Comparison of ENCODE assay signal across 22 cellular contexts in the genomic region with DNA sequence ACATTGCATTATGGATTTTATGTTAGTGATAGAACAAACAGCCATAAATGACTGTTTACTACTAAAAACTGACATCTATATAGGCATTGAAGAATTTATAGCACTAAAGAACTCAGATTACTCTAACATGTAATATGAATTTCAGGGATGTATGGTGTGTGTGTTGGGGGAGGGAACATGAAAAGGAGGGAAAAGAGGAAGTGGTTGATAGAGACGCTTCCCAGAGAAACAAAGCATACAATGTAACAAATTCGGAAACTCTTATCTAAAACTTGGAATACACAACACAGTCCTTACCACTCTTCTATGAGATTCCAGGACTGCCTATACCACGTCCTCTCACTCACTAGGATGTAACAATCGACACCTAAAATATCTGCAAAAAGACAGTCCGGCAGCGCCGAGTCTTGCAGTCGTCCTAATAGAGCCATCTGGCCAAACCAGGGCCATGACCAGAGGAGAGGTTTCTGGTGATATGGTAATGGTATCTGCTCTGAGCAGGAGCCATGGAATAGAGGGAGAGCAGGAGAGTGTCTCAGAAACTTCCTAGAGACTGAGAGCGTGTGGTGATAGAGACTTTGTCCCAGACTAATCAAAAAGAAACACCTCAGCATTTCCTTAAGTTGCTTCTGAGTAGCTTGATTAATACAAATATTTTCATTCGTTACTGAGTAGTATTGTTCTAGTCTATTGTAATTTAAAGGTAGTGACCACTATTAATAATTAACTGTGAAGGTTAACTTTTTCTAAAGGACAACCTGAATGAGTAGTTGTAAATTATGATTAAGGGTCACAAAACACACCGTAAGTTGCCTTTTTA.
DNase-seq lines count a peak whose midpoint lies in the region; ATAC-seq, FAIRE-seq and TF ChIP-seq lines count a peak whose summit lies in the region.
"Had no signal": no experiment of that assay in that cellular context is flagged by ENCODE, and none has a peak within 500 bp of the region (broad histone marks: within the 10 kb centered on the region; RNA-seq: fewer than 3 reads in every experiment).

No MANE protein-coding gene starts in this region.

- H3K79me2 ChIP-seq in K562 (ENCODE audit: control insufficient read depth, insufficient read depth, low read length): no peaks in the 10 kb centered on the region

- H3K9me1 ChIP-seq in K562 (ENCODE audit: control insufficient read depth, insufficient read depth, low read length): no peaks in the 10 kb centered on the region

- no peak for TF ChIP-seq CTCF in K562 (IDR thresholded peaks at IDR 0.05 in 2 of 3, conservative IDR thresholded peaks at IDR 0.05 in 1 of 3; ENCODE audit: insufficient read depth in 2 of 3, low read depth in 1 of 3, low read length in 3 of 3)
- no peak for TF ChIP-seq CTCF in neural crest cell (conservative IDR thresholded peaks at IDR 0.05)

- peak overlapping the region; percentile 60 for H3K4me2 ChIP-seq in K562 (ENCODE audit: insufficient read depth, low read length)
- H3K4me2 ChIP-seq: KMS-11 had no signal

- H3K4me3 ChIP-seq in K562 (no peak overlapping the region), small intestine (ENCODE audit: low read depth in 1 of 2, low read length in 2 of 2) (no peak overlapping the region)
- no peak overlapping the region for H3K4me3 ChIP-seq in effector memory CD4-positive, alpha-beta T cell (ENCODE audit: insufficient read depth, low read depth, low read length, poor library complexity, severe bottlenecking)
- H3K4me3 ChIP-seq: HAP-1 had no signal

- H3K27me3 ChIP-seq in K562 (ENCODE audit: control insufficient read depth in 2 of 2, insufficient read depth in 2 of 2, low read length in 2 of 2): no peaks in the 10 kb centered on the region
- no peaks in the 10 kb centered on the region for H3K27me3 ChIP-seq in small intestine (ENCODE audit: control insufficient read depth in 2 of 2, insufficient read depth in 2 of 2, low read length in 2 of 2)
- no peaks in the 10 kb centered on the region for H3K27me3 ChIP-seq in effector memory CD4-positive, alpha-beta T cell (replicated peaks; ENCODE audit: control insufficient read depth, insufficient read depth, low read length, poor library complexity, severe bottlenecking)
- H3K27me3 ChIP-seq: BE2C had no signal

- in situ Hi-C loops in KBM-7 (cut with MboI; ENCODE audit: low pct_unique_long_range_greater_than_20kb, low sequenced_read_pairs): no loop called here
- in situ Hi-C loops in K562 (cut with MboI): no loop called here

- POLR2A ChIA-PET in K562 (lab: Yijun Ruan, JAX): no interaction called here

- WGBS in K562 (ENCODE audit: insufficient coverage, low coverage, missing lambda C conversion rate): 32% methylated on average over 11 of the region's 11 CpGs
- WGBS in small intestine, 3 donors: 21 to 80% (median 44%) methylated on average over 11 of the region's 11 CpGs

- H3K9me3 ChIP-seq in K562 (replicated peaks; ENCODE audit: control insufficient read depth, insufficient read depth, low read depth, low read length): no peaks in the 10 kb centered on the region; the same call in 1 of the 2 replicates
- H3K9me3 ChIP-seq in small intestine (ENCODE audit: control insufficient read depth, low read depth): no peaks in the 10 kb centered on the region
- H3K9me3 ChIP-seq in effector memory CD4-positive, alpha-beta T cell (ENCODE audit: control insufficient read depth, low read length): no peaks in the 10 kb centered on the region
- H3K9me3 ChIP-seq: BE2C, Caco-2, HAP-1 had no signal

- no peak for FAIRE-seq in K562 (lab: Jason Lieb, UNC)
- FAIRE-seq in small intestine (lab: Jason Lieb, UNC): no peak
- FAIRE-seq: A204.1, D721Med, G401.6, GM12892, GM18507, H1, HTR-8/SVneo had no signal

- no peaks in the 10 kb centered on the region for H3K9me3 Mint-ChIP-seq in neural crest cell

- DNase-seq in KBM-7: peak; percentile 57
- DNase-seq in K562 (ENCODE audit: extremely low read depth in 1 of 4, low spot score in 3 of 4): no peak
- no peak for DNase-seq in neural crest cell (ENCODE audit: low read depth, low spot score)
- DNase-seq in small intestine: peak; percentile 79
- DNase-seq in effector memory CD4-positive, alpha-beta T cell: no peak
- no peak for DNase-seq in NCI-H2029 treated with DMSO at 0.1 percent for 48 hours (lab: John Stamatoyannopoulos, UW)
- DNase-seq: ACHN; BE2C; C1 segment of cervical spinal cord; Caco-2; CD4-positive, CD25-positive, alpha-beta regulatory T cell had no signal

- H3K4me1 ChIP-seq in K562 (replicated peaks in 1 of 2; ENCODE audit: control insufficient read depth in 2 of 2, insufficient read depth in 2 of 2, low read length in 2 of 2) (peaks cover 0 to 7% of the 10 kb centered on the region in 2 experiments), small intestine (ENCODE audit: control insufficient read depth in 2 of 2, insufficient read depth in 1 of 2, low read depth in 1 of 2, low read length in 1 of 2) (peaks cover 0 to 2% of the 10 kb centered on the region in 2 donors)
- no peaks in the 10 kb centered on the region for H3K4me1 ChIP-seq in effector memory CD4-positive, alpha-beta T cell (ENCODE audit: control insufficient read depth, insufficient read depth, low read length, poor library complexity, severe bottlenecking)
- H3K4me1 ChIP-seq: BE2C, Caco-2, HAP-1 had no signal

- peaks cover 7% of the 10 kb centered on the region for H3K36me3 Mint-ChIP-seq in neural crest cell (ENCODE audit: low read depth)
- H3K36me3 Mint-ChIP-seq: CD4-positive, CD25-positive, alpha-beta regulatory T cell; IgD-negative memory B cell had no signal

- no peak for TF ChIP-seq EP300 in K562 (IDR thresholded peaks at IDR 0.05; ENCODE audit: low read length)

- peaks cover 26% of the 10 kb centered on the region for H3K4me1 Mint-ChIP-seq in neural crest cell
- H3K4me1 Mint-ChIP-seq: CD4-positive, CD25-positive, alpha-beta regulatory T cell had no signal

- no peak for TF ChIP-seq RAD21 in K562 (CRISPR knock-in tag; conservative IDR thresholded peaks at IDR 0.05 in 1 of 2, IDR thresholded peaks at IDR 0.05 in 1 of 2)

- H3K27ac Mint-ChIP-seq in neural crest cell (ENCODE audit: unreplicated experiment): peak overlapping the region; percentile 69
- H3K27ac Mint-ChIP-seq: CD4-positive, CD25-positive, alpha-beta regulatory T cell had no signal

- no peaks in the 10 kb centered on the region for H4K20me1 ChIP-seq in K562 (replicated peaks; ENCODE audit: control insufficient read depth, insufficient read depth, low read length)

- CTCF ChIA-PET in K562 (lab: Yijun Ruan, JAX; ENCODE audit: low intra/inter-chr PET ratio): no interaction called here

- BruUV-seq in K562 (replicated peaks; lab: Mats Ljungman, UMichigan): no TSS peak

- H3K36me3 ChIP-seq in K562 (ENCODE audit: control insufficient read depth, insufficient read depth, low read length) (no peaks in the 10 kb centered on the region), small intestine (ENCODE audit: control insufficient read depth in 2 of 2, insufficient read depth in 2 of 2, low read length in 2 of 2) (no peaks in the 10 kb centered on the region)
- no peaks in the 10 kb centered on the region for H3K36me3 ChIP-seq in effector memory CD4-positive, alpha-beta T cell (ENCODE audit: control insufficient read depth, insufficient read depth, low read length)
- H3K36me3 ChIP-seq: BE2C, HAP-1 had no signal

- intact Hi-C loops in K562 (cut with micrococcal nuclease): no loop called here

- TF ChIP-seq POLR2A in K562 (conservative IDR thresholded peaks at IDR 0.05): no peak

- peak overlapping the region; percentile 56 for H3K27ac ChIP-seq in K562 (ENCODE audit: extremely low read depth, low read depth, low read length)
- H3K27ac ChIP-seq in small intestine (ENCODE audit: low read depth in 1 of 2, low read length in 1 of 2): no peak overlapping the region
- H3K27ac ChIP-seq in effector memory CD4-positive, alpha-beta T cell (ENCODE audit: insufficient read depth, low read length, poor library complexity, severe bottlenecking): no peak overlapping the region
- H3K27ac ChIP-seq: KMS-11 had no signal

- no peaks in the 10 kb centered on the region for H3K27me3 Mint-ChIP-seq in neural crest cell (ENCODE audit: low read depth)
- H3K27me3 Mint-ChIP-seq: CD4-positive, CD25-positive, alpha-beta regulatory T cell; IgD-negative memory B cell had no signal

- no peak overlapping the region for H3K4me3 Mint-ChIP-seq in neural crest cell
- H3K4me3 Mint-ChIP-seq: CD4-positive, CD25-positive, alpha-beta regulatory T cell; IgD-negative memory B cell had no signal

- H2AFZ ChIP-seq in K562 (ENCODE audit: low read depth, low read length): peak overlapping the region; percentile 91

- H3K9ac ChIP-seq in K562 (ENCODE audit: insufficient read depth in 1 of 2, low read depth in 2 of 2, low read length in 2 of 2): peak overlapping the region; percentile 46 to 74; a peak in 2 of 4 replicates
- H3K9ac ChIP-seq: KMS-11 had no signal

- ATAC-seq in K562: peak; percentile 79
- no peak for ATAC-seq in HG03108 (IDR thresholded peaks at IDR 0.05; ENCODE audit: unreplicated experiment)

TF ChIP-seq in K562, 482 proteins besides CTCF, POLR2A, EP300 and RAD21 (continues in another document):
- TF ChIP-seq SIX5 (IDR thresholded peaks at IDR 0.05; ENCODE audit: borderline replicate concordance in 1 of 2, insufficient read depth in 1 of 2, low read depth in 1 of 2, low read length in 2 of 2): no peak
- TF ChIP-seq ZNF217 (CRISPR knock-in tag; IDR thresholded peaks at IDR 0.05): no peak
- TF ChIP-seq, protein P1, sequence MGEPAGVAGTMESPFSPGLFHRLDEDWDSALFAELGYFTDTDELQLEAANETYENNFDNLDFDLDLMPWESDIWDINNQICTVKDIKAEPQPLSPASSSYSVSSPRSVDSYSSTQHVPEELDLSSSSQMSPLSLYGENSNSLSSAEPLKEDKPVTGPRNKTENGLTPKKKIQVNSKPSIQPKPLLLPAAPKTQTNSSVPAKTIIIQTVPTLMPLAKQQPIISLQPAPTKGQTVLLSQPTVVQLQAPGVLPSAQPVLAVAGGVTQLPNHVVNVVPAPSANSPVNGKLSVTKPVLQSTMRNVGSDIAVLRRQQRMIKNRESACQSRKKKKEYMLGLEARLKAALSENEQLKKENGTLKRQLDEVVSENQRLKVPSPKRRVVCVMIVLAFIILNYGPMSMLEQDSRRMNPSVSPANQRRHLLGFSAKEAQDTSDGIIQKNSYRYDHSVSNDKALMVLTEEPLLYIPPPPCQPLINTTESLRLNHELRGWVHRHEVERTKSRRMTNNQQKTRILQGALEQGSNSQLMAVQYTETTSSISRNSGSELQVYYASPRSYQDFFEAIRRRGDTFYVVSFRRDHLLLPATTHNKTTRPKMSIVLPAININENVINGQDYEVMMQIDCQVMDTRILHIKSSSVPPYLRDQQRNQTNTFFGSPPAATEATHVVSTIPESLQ (CRISPR knock-in tag; IDR thresholded peaks at IDR 0.05): no peak
- TF ChIP-seq TRIM24 (IDR thresholded peaks at IDR 0.05): 0 out of 4 replicates have a peak, but pooled peaks of 1 of the 2 experiments have one; percentile 18
- TF ChIP-seq ZFP1 (CRISPR knock-in tag; IDR thresholded peaks at IDR 0.05): no peak
- TF ChIP-seq ZFP30 (CRISPR knock-in tag; IDR thresholded peaks at IDR 0.05; ENCODE audit: borderline replicate concordance): no peak
- TF ChIP-seq CHCHD3 (CRISPR knock-in tag; IDR thresholded peaks at IDR 0.05): no peak
- no peak for TF ChIP-seq PHF8 (IDR thresholded peaks at IDR 0.05; ENCODE audit: borderline replicate concordance, low read length)
- no peak for TF ChIP-seq CAMTA2 (CRISPR knock-in tag; conservative IDR thresholded peaks at IDR 0.05)

Comparison
In these comparisons a context has a peak if more than half of its experiments do, and no peak if none do; other contexts are left out.
1. DNase-seq: peak in KBM-7 (single experiment) and small intestine (single experiment); none in K562 (0 of 4), neural crest cell (single experiment), effector memory CD4-positive, alpha-beta T cell (0 of 3) and NCI-H2029 treated with DMSO at 0.1 percent for 48 hours (single experiment).